Comparison of ENCODE assay signal across 11 cellular contexts in the genomic region with DNA sequence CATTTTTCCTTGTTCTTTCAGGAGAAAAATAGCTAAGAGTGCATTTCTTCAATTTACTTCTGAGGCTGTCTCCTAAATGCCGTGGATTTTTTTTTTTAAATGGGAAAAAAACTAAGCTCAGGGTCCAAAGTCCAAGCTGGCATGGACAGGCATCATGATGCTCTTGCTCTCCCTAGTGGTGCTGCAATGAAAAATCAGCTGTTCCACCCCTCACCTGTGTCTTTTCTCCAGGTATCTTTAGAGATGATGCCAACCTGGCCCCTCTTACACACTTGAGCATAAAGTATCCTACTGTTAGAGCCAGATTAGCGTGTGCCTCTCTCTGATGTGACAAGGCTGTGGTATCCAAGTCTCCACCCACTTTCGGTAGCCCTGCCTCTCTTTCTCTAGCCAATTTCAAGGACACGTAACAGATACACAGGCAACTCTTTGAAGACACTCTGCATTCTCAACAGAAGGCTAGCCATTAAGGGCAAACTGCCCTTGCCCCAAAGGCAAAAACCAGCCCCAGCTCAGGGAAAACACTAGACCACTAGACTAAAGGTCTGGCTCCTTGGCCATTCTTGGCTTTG.
A peak's percentile ranks its signal among the peaks of the same experiment; 100 is the strongest.
DNase-seq lines count a peak whose midpoint lies in the region; ATAC-seq and TF ChIP-seq lines count a peak whose summit lies in the region.
"Had no signal": no experiment of that assay in that cellular context is flagged by ENCODE, and none has a peak within 500 bp of the region (broad histone marks: within the 10 kb centered on the region; RNA-seq: fewer than 3 reads in every experiment).

No MANE protein-coding gene starts in this region.

- H3K27me3 Mint-ChIP-seq in activated T-cell treated with anti-CD3 and anti-CD28 coated beads, Interleukin-2, amount 50 U/mL, for 72 hours (ENCODE audit: low read depth): no peaks in the 10 kb centered on the region

- H3K9me3 Mint-ChIP-seq in activated T-cell treated with anti-CD3 and anti-CD28 coated beads, Interleukin-2, amount 50 U/mL, for 72 hours: no peaks in the 10 kb centered on the region

- H3K4me3 ChIP-seq in tibial nerve: no peak overlapping the region

- TF ChIP-seq EP300 in tibial nerve (IDR thresholded peaks at IDR 0.05): no peak

- H3K27ac ChIP-seq in tibial nerve: no peak overlapping the region

- ATAC-seq in HG03097 (IDR thresholded peaks at IDR 0.05; ENCODE audit: low FRiP score, unreplicated experiment): no peak
- ATAC-seq in activated T-cell treated with anti-CD3 and anti-CD28 coated beads, Interleukin-2, amount 50 U/mL, for 72 hours (replicated peaks in 1 of 2): no peak

- H3K36me3 Mint-ChIP-seq in activated T-cell treated with anti-CD3 and anti-CD28 coated beads, Interleukin-2, amount 50 U/mL, for 72 hours (ENCODE audit: insufficient read depth in 2 of 2): no peaks in the 10 kb centered on the region

- no peak overlapping the region for H3K4me3 Mint-ChIP-seq in activated T-cell treated with anti-CD3 and anti-CD28 coated beads, Interleukin-2, amount 50 U/mL, for 72 hours

- H3K36me3 ChIP-seq in tibial nerve: no peaks in the 10 kb centered on the region

- DNase-seq in G401 (ENCODE audit: low spot score): peak; percentile 13
- DNase-seq in amniotic epithelial cell (ENCODE audit: low read depth): peak; percentile 38
- peak; percentile 19 to 60 for DNase-seq in lung microvascular endothelial cell (ENCODE audit: low read depth in 2 of 2)
- no peak for DNase-seq in activated T-cell treated with anti-CD3 and anti-CD28 coated beads, Interleukin-2, amount 50 U/mL, for 72 hours
- DNase-seq in tibial nerve (ENCODE audit: low spot score in 2 of 2): no peak
- DNase-seq in DMS114 treated with DMSO at 0.1 percent for 48 hours (lab: John Stamatoyannopoulos, UW; ENCODE audit: unreplicated experiment): no peak
- DNase-seq: amygdala, islet precursor cell, T-helper 1 cell had no signal

- H3K4me1 Mint-ChIP-seq in activated T-cell treated with anti-CD3 and anti-CD28 coated beads, Interleukin-2, amount 50 U/mL, for 72 hours (ENCODE audit: low read depth): peaks cover 13% of the 10 kb centered on the region

- H3K9me3 ChIP-seq in tibial nerve: no peaks in the 10 kb centered on the region

- in situ Hi-C loops in G401 (cut with HindIII; ENCODE audit: low sequenced_read_pairs): no loop called here

- no peaks in the 10 kb centered on the region for H3K27me3 ChIP-seq in tibial nerve

- TF ChIP-seq CTCF in LNCAP (IDR thresholded peaks at IDR 0.05) (peak; percentile 67), tibial nerve (IDR thresholded peaks at IDR 0.05) (peak in 2 of 5 experiments; percentile 9 to 24)

- TF ChIP-seq POLR2A in tibial nerve (IDR thresholded peaks at IDR 0.05): no peak

- WGBS in tibial nerve, 2 donors: 73 to 81% methylated on average over 4 of the region's 4 CpGs

- peaks cover 0 to 11% (median 0%) of the 10 kb centered on the region in 4 donors for H3K4me1 ChIP-seq in tibial nerve

- H3K27ac Mint-ChIP-seq in activated T-cell treated with anti-CD3 and anti-CD28 coated beads, Interleukin-2, amount 50 U/mL, for 72 hours: no peak overlapping the region

Comparison
In these comparisons a context has a peak if more than half of its experiments do, and no peak if none do; other contexts are left out.
1. DNase-seq: peak in G401 (single experiment), amniotic epithelial cell (single experiment) and lung microvascular endothelial cell (2 of 2); none in activated T-cell treated with anti-CD3 and anti-CD28 coated beads, Interleukin-2, amount 50 U/mL, for 72 hours (0 of 2), tibial nerve (0 of 2) and DMS114 treated with DMSO at 0.1 percent for 48 hours (single experiment).